Comparison of ENCODE assay signal across 31 cellular contexts in genomic region chr22:37575490-37576003, GRCh38. TPM values are rescaled to one million over a fixed set of nuclear protein-coding genes. Genes with fewer than 3 reads are reported as not detected.
"Had no signal": no experiment of that assay in that cellular context is flagged by ENCODE, and none has a peak within 500 bp of the region (broad histone marks: within the 10 kb centered on the region; RNA-seq: fewer than 3 reads in every experiment).

No MANE protein-coding gene starts in this region.

- H3K9me3 Mint-ChIP-seq: activated CD4-positive, alpha-beta memory T cell treated with anti-CD3 and anti-CD28 coated beads, Interleukin-2, amount 10 ng/mL, durations not matched to agents 7 days and 5 days; activated CD4-positive, alpha-beta T cell treated with anti-CD3 and anti-CD28 coated beads, Interleukin-2, amount 10 ng/mL, durations not matched to agents 7 days and 5 days; activated naive CD4-positive, alpha-beta T cell treated with anti-CD3 and anti-CD28 coated beads, Interleukin-2, amount 10 ng/mL, durations not matched to agents 7 days and 5 days; activated naive CD8-positive, alpha-beta T cell treated with anti-CD3 and anti-CD28 coated beads, Interleukin-2, amount 10 ng/mL, durations not matched to agents 7 days and 5 days; activated T-cell treated with anti-CD3 and anti-CD28 coated beads, Interleukin-2, amount 50 U/mL, for 24 hours; endodermal cell; immature natural killer cell; naive B cell; nephron progenitor cell; type B pancreatic cell had no signal

- FAIRE-seq: astrocyte, kidney had no signal

- H3K27ac ChIP-seq: thoracic aorta, vagina had no signal

- H3K4me3 Mint-ChIP-seq: activated CD4-positive, alpha-beta memory T cell treated with anti-CD3 and anti-CD28 coated beads, Interleukin-2, amount 10 ng/mL, durations not matched to agents 7 days and 5 days; activated CD4-positive, alpha-beta T cell treated with anti-CD3 and anti-CD28 coated beads, Interleukin-2, amount 10 ng/mL, durations not matched to agents 7 days and 5 days; activated naive CD4-positive, alpha-beta T cell treated with anti-CD3 and anti-CD28 coated beads, Interleukin-2, amount 10 ng/mL, durations not matched to agents 7 days and 5 days; activated naive CD8-positive, alpha-beta T cell treated with anti-CD3 and anti-CD28 coated beads, Interleukin-2, amount 10 ng/mL, durations not matched to agents 7 days and 5 days; activated T-cell treated with anti-CD3 and anti-CD28 coated beads, Interleukin-2, amount 50 U/mL, for 24 hours; endodermal cell; immature natural killer cell; nephron progenitor cell; type B pancreatic cell had no signal

- H3K4me3 ChIP-seq: spleen, thoracic aorta, vagina had no signal

- DNase-seq: activated CD4-positive, alpha-beta memory T cell treated with anti-CD3 and anti-CD28 coated beads, Interleukin-2, amount 10 ng/mL, durations not matched to agents 7 days and 5 days; activated CD4-positive, alpha-beta T cell treated with anti-CD3 and anti-CD28 coated beads for 1 hour; activated CD4-positive, alpha-beta T cell treated with anti-CD3 and anti-CD28 coated beads, Interleukin-2, amount 10 ng/mL, durations not matched to agents 7 days and 5 days; activated CD8-positive, alpha-beta memory T cell treated with anti-CD3 and anti-CD28 coated beads, Interleukin-2, amount 50 U/mL, for 48 hours; activated gamma-delta T cell; activated naive CD4-positive, alpha-beta T cell treated with anti-CD3 and anti-CD28 coated beads, Interleukin-2, amount 10 ng/mL, durations not matched to agents 7 days and 5 days; activated naive CD8-positive, alpha-beta T cell treated with anti-CD3 and anti-CD28 coated beads, Interleukin-2, amount 10 ng/mL, durations not matched to agents 7 days and 5 days; activated T-cell treated with anti-CD3 and anti-CD28 coated beads, Interleukin-2, amount 50 U/mL, for 24 hours; caudate nucleus; endodermal cell; foreskin fibroblast; head of caudate nucleus; hypothalamus; immature natural killer cell; kidney; left colon; mammary epithelial cell; naive B cell; nephron progenitor cell; nucleus accumbens; posterior cingulate gyrus; right cardiac atrium; spleen; stimulated activated naive CD8-positive, alpha-beta T cell treated with anti-CD3 and anti-CD28 coated beads, Interleukin-15, Interleukin-2, amounts not matched to agents 100 U/mL and 50 U/mL, for 24 hours; T-helper 9 cell had no signal

- H3K36me3 Mint-ChIP-seq: activated naive CD4-positive, alpha-beta T cell treated with anti-CD3 and anti-CD28 coated beads, Interleukin-2, amount 10 ng/mL, durations not matched to agents 7 days and 5 days; activated naive CD8-positive, alpha-beta T cell treated with anti-CD3 and anti-CD28 coated beads, Interleukin-2, amount 10 ng/mL, durations not matched to agents 7 days and 5 days; immature natural killer cell; naive B cell; type B pancreatic cell had no signal

- ATAC-seq: esophagus mucosa; left colon; stimulated activated naive CD8-positive, alpha-beta T cell treated with anti-CD3 and anti-CD28 coated beads, Interleukin-15, Interleukin-2, amounts not matched to agents 100 U/mL and 50 U/mL, for 24 hours had no signal

- H3K27ac Mint-ChIP-seq: activated CD4-positive, alpha-beta memory T cell treated with anti-CD3 and anti-CD28 coated beads, Interleukin-2, amount 10 ng/mL, durations not matched to agents 7 days and 5 days; activated CD4-positive, alpha-beta T cell treated with anti-CD3 and anti-CD28 coated beads, Interleukin-2, amount 10 ng/mL, durations not matched to agents 7 days and 5 days; activated naive CD4-positive, alpha-beta T cell treated with anti-CD3 and anti-CD28 coated beads, Interleukin-2, amount 10 ng/mL, durations not matched to agents 7 days and 5 days; activated naive CD8-positive, alpha-beta T cell treated with anti-CD3 and anti-CD28 coated beads, Interleukin-2, amount 10 ng/mL, durations not matched to agents 7 days and 5 days; activated T-cell treated with anti-CD3 and anti-CD28 coated beads, Interleukin-2, amount 50 U/mL, for 24 hours; endodermal cell; immature natural killer cell; naive B cell; nephron progenitor cell; type B pancreatic cell had no signal

- H3K27me3 ChIP-seq: spleen, vagina had no signal

- H3K27me3 Mint-ChIP-seq: activated T-cell treated with anti-CD3 and anti-CD28 coated beads, Interleukin-2, amount 50 U/mL, for 24 hours; type B pancreatic cell had no signal

- H3K36me3 ChIP-seq: spleen, vagina had no signal

- H3K9me3 ChIP-seq: spleen, thoracic aorta, vagina had no signal

RNA-seq across cellular contexts. Expression of gene LGALS2, which starts 4.3 kb away (rescaled TPM):
- total RNA-seq: activated CD4-positive, alpha-beta memory T cell treated with anti-CD3 and anti-CD28 coated beads, Interleukin-2, amount 10 ng/mL, durations not matched to agents 7 days and 5 days; activated CD4-positive, alpha-beta T cell treated with anti-CD3 and anti-CD28 coated beads, Interleukin-2, amount 10 ng/mL, durations not matched to agents 7 days and 5 days; activated naive CD8-positive, alpha-beta T cell treated with anti-CD3 and anti-CD28 coated beads, Interleukin-2, amount 10 ng/mL, durations not matched to agents 7 days and 5 days; astrocyte; esophagus mucosa; mammary epithelial cell; thoracic aorta; vagina had no signal
- polyA plus RNA-seq: mammary epithelial cell, right cardiac atrium had no signal

RNA-seq across cellular contexts. Expression of gene CARD10, which starts 56.3 kb away (rescaled TPM):
- total RNA-seq: activated CD4-positive, alpha-beta T cell treated with anti-CD3 and anti-CD28 coated beads, Interleukin-2, amount 10 ng/mL, durations not matched to agents 7 days and 5 days; T-helper 1 cell treated with Interleukin-12 subunit alpha and Interleukin-12 subunit beta and Interleukin-4 antibody, amounts not matched to agents 30 ng/mL and 1 ng/mL, for 36 hours had no signal
